In genomic region chr4:72295966-72296557, GRCh38 we compare ENCODE assay signal across 8 cellular contexts.
DNase-seq lines count a peak whose midpoint lies in the region; ATAC-seq and TF ChIP-seq lines count a peak whose summit lies in the region.

No MANE protein-coding gene starts in this region.

- CTCF ChIA-PET in Caco-2 (lab: Charles Lee): interaction anchor here (0.6 to 1.0 kb wide), 4 partner anchors 31 to 189 kb away, joined by 3 to 4 read pairs (median 3); no protein-coding TSS in a partner anchor
- CTCF ChIA-PET in activated naive CD4-positive, alpha-beta T cell treated with anti-CD3 and anti-CD28 coated beads for 36 hours (lab: Charles Lee): no interaction called here

- TF ChIP-seq CTCF in Caco-2 (IDR thresholded peaks at IDR 0.05; ENCODE audit: insufficient read depth in 1 of 2, low read depth in 1 of 2, low read length in 1 of 2, severe bottlenecking in 1 of 2, unreplicated experiment in 1 of 2) (peak; percentile 45 to 54), foreskin keratinocyte (conservative IDR thresholded peaks at IDR 0.05) (peak; percentile 80)

- no peaks in the 10 kb centered on the region for H3K27me3 ChIP-seq in Caco-2 (replicated peaks; ENCODE audit: control insufficient read depth, insufficient read depth, low read length)
- H3K27me3 ChIP-seq in foreskin keratinocyte: peaks cover 3% of the 10 kb centered on the region

- H3K27me3 Mint-ChIP-seq in Caco-2 (ENCODE audit: insufficient read depth, unreplicated experiment): peaks cover 3% of the 10 kb centered on the region
- peaks cover 10% of the 10 kb centered on the region for H3K27me3 Mint-ChIP-seq in activated naive CD4-positive, alpha-beta T cell treated with anti-CD3 and anti-CD28 coated beads for 36 hours (ENCODE audit: low read depth)

- no peak overlapping the region for H3K4me3 Mint-ChIP-seq in Caco-2 (ENCODE audit: unreplicated experiment)
- H3K4me3 Mint-ChIP-seq in activated naive CD4-positive, alpha-beta T cell treated with anti-CD3 and anti-CD28 coated beads for 36 hours: no peak overlapping the region

- ATAC-seq in GM19328 (IDR thresholded peaks at IDR 0.05; ENCODE audit: unreplicated experiment) (peak; percentile 61), foreskin keratinocyte (peak; percentile 71)

- H3K4me1 ChIP-seq in Caco-2: no peaks in the 10 kb centered on the region
- no peaks in the 10 kb centered on the region for H3K4me1 ChIP-seq in foreskin keratinocyte

- BruUV-seq in Caco-2 (replicated peaks; lab: Mats Ljungman, UMichigan): no TSS peak

- peaks cover 5% of the 10 kb centered on the region for H3K4me1 Mint-ChIP-seq in Caco-2 (ENCODE audit: low read depth, unreplicated experiment)
- no peaks in the 10 kb centered on the region for H3K4me1 Mint-ChIP-seq in activated naive CD4-positive, alpha-beta T cell treated with anti-CD3 and anti-CD28 coated beads for 36 hours (ENCODE audit: low read depth)

- no peak overlapping the region for H3K27ac Mint-ChIP-seq in Caco-2 (ENCODE audit: unreplicated experiment)
- H3K27ac Mint-ChIP-seq in activated naive CD4-positive, alpha-beta T cell treated with anti-CD3 and anti-CD28 coated beads for 36 hours: no peak overlapping the region

- DNase-seq in Caco-2: peak in 1 of 2 experiments; percentile 20
- peak; percentile 41 for DNase-seq in HT-29 (ENCODE audit: low spot score)
- peak; percentile 15 for DNase-seq in SKM-1 (lab: John Stamatoyannopoulos, UW; ENCODE audit: unreplicated experiment)
- peak in 1 of 2 donors; percentile 40 for DNase-seq in foreskin keratinocyte
- peak; percentile 18 for DNase-seq in putamen (ENCODE audit: low spot score)
- no peak for DNase-seq in activated naive CD4-positive, alpha-beta T cell treated with anti-CD3 and anti-CD28 coated beads for 36 hours
- no peak for DNase-seq in cerebellar nuclear complex (lab: John Stamatoyannopoulos, UW)

- intact Hi-C loops in Caco-2 (cut with micrococcal nuclease; ENCODE audit: unreplicated experiment): loop anchor here (1.0 kb wide), 1 partner anchor 173 kb away; no protein-coding TSS in a partner anchor
- intact Hi-C loops in activated naive CD4-positive, alpha-beta T cell treated with anti-CD3 and anti-CD28 coated beads for 36 hours (cut with micrococcal nuclease): loop anchor here (1.0 kb wide), 2 partner anchors 173 to 723 kb away; no protein-coding TSS in a partner anchor

- no peaks in the 10 kb centered on the region for H3K9me3 ChIP-seq in Caco-2

- POLR2A ChIA-PET in Caco-2 (lab: Charles Lee): no interaction called here

- no peaks in the 10 kb centered on the region for H3K9me3 Mint-ChIP-seq in Caco-2 (ENCODE audit: unreplicated experiment)
- no peaks in the 10 kb centered on the region for H3K9me3 Mint-ChIP-seq in activated naive CD4-positive, alpha-beta T cell treated with anti-CD3 and anti-CD28 coated beads for 36 hours

- no peak overlapping the region for H3K4me3 ChIP-seq in Caco-2 (ENCODE audit: low read depth, low read length)

- H3K27ac ChIP-seq in foreskin keratinocyte: no peak overlapping the region

- H3K36me3 ChIP-seq in Caco-2 (ENCODE audit: control insufficient read depth, insufficient read depth, low read length): no peaks in the 10 kb centered on the region

- H3K36me3 Mint-ChIP-seq in Caco-2 (ENCODE audit: insufficient read depth, unreplicated experiment): no peaks in the 10 kb centered on the region
- H3K36me3 Mint-ChIP-seq in activated naive CD4-positive, alpha-beta T cell treated with anti-CD3 and anti-CD28 coated beads for 36 hours (ENCODE audit: low read depth): no peaks in the 10 kb centered on the region

Comparison
In these comparisons a context has a peak if more than half of its experiments do, and no peak if none do; other contexts are left out.
1. DNase-seq: peak in HT-29 (single experiment), SKM-1 (single experiment) and putamen (single experiment); none in activated naive CD4-positive, alpha-beta T cell treated with anti-CD3 and anti-CD28 coated beads for 36 hours (single experiment) and cerebellar nuclear complex (0 of 2).